In genomic region chr10:28177944-28178637, GRCh38 we compare ENCODE assay signal across 8 cellular contexts.
DNase-seq lines count a peak whose midpoint lies in the region; ATAC-seq and TF ChIP-seq lines count a peak whose summit lies in the region.

No MANE protein-coding gene starts in this region.

- H3K36me3 Mint-ChIP-seq in naive thymus-derived CD4-positive, alpha-beta T cell, result peaks cover 0 to 17% (median 5%) of the 10 kb centered on the region in 5 donors
- H3K36me3 Mint-ChIP-seq in Caco-2 (ENCODE audit: insufficient read depth, unreplicated experiment), result no peaks in the 10 kb centered on the region

- H3K9me3 Mint-ChIP-seq in naive thymus-derived CD4-positive, alpha-beta T cell, result no peaks in the 10 kb centered on the region
- H3K9me3 Mint-ChIP-seq in Caco-2 (ENCODE audit: unreplicated experiment), result no peaks in the 10 kb centered on the region

- POLR2A ChIA-PET in naive thymus-derived CD4-positive, alpha-beta T cell (lab: Charles Lee), result interaction anchor here (0.6 to 0.8 kb wide), 2 partner anchors 30 to 1081 kb away, joined by 3 to 5 read pairs; no protein-coding TSS in a partner anchor
- POLR2A ChIA-PET in Caco-2 (lab: Charles Lee), result no interaction called here
- POLR2A ChIA-PET in HEK293T (lab: Yijun Ruan, JAX), result no interaction called here

- peak; percentile 49 for ATAC-seq in HG03521 (IDR thresholded peaks at IDR 0.05; ENCODE audit: unreplicated experiment)
- ATAC-seq in naive thymus-derived CD4-positive, alpha-beta T cell, result peak; percentile 59

- peak overlapping the region; percentile 56 to 60 for H3K27ac ChIP-seq in ascending aorta
- H3K27ac ChIP-seq in naive thymus-derived CD4-positive, alpha-beta T cell (ENCODE audit: low read depth, low read length), result peak overlapping the region; percentile 54

- peaks cover 0 to 9% (median 0%) of the 10 kb centered on the region in 5 donors for H3K27me3 Mint-ChIP-seq in naive thymus-derived CD4-positive, alpha-beta T cell
- no peaks in the 10 kb centered on the region for H3K27me3 Mint-ChIP-seq in Caco-2 (ENCODE audit: insufficient read depth, unreplicated experiment)

- H3K36me3 ChIP-seq in ascending aorta, result no peaks in the 10 kb centered on the region
- no peaks in the 10 kb centered on the region for H3K36me3 ChIP-seq in naive thymus-derived CD4-positive, alpha-beta T cell (ENCODE audit: control insufficient read depth in 2 of 3, insufficient read depth in 3 of 3, low read length in 3 of 3)
- no peaks in the 10 kb centered on the region; the same call in 1 of the 2 replicates for H3K36me3 ChIP-seq in Caco-2 (ENCODE audit: control insufficient read depth, insufficient read depth, low read length)

- no peaks in the 10 kb centered on the region for H3K9me3 ChIP-seq in ascending aorta
- H3K9me3 ChIP-seq in naive thymus-derived CD4-positive, alpha-beta T cell (ENCODE audit: control insufficient read depth in 2 of 3, low read length in 3 of 3), result no peaks in the 10 kb centered on the region
- no peaks in the 10 kb centered on the region for H3K9me3 ChIP-seq in Caco-2

- no TSS peak for BruUV-seq in Caco-2 (replicated peaks; lab: Mats Ljungman, UMichigan)

- H3K4me3 ChIP-seq in ascending aorta (peak overlapping the region; percentile 41 to 53), Caco-2 (ENCODE audit: low read depth, low read length) (no peak overlapping the region)
- peak overlapping the region; percentile 55 for H3K4me3 ChIP-seq in naive thymus-derived CD4-positive, alpha-beta T cell (ENCODE audit: low read length)

- H3K27me3 ChIP-seq in ascending aorta (no peaks in the 10 kb centered on the region), Caco-2 (replicated peaks; ENCODE audit: control insufficient read depth, insufficient read depth, low read length) (no peaks in the 10 kb centered on the region)
- H3K27me3 ChIP-seq in naive thymus-derived CD4-positive, alpha-beta T cell (ENCODE audit: control insufficient read depth in 2 of 2, insufficient read depth in 2 of 2, low read length in 2 of 2), result no peaks in the 10 kb centered on the region

- H3K27ac Mint-ChIP-seq in naive thymus-derived CD4-positive, alpha-beta T cell, result peak overlapping the region; percentile 77 to 98 (median 92)
- H3K27ac Mint-ChIP-seq in Caco-2 (ENCODE audit: unreplicated experiment), result no peak overlapping the region

- peaks cover 17 to 81% (median 59%) of the 10 kb centered on the region in 7 donors for H3K4me1 Mint-ChIP-seq in naive thymus-derived CD4-positive, alpha-beta T cell
- H3K4me1 Mint-ChIP-seq in Caco-2 (ENCODE audit: low read depth, unreplicated experiment), result peaks cover 22% of the 10 kb centered on the region

- H3K4me3 Mint-ChIP-seq in naive thymus-derived CD4-positive, alpha-beta T cell, result peak overlapping the region; percentile 81 to 98 (median 87)
- H3K4me3 Mint-ChIP-seq in Caco-2 (ENCODE audit: unreplicated experiment), result no peak overlapping the region

- CTCF ChIA-PET in naive thymus-derived CD4-positive, alpha-beta T cell (lab: Charles Lee), result interaction anchor here (0.6 to 1.6 kb wide), 2 partner anchors 27 to 228 kb away, joined by 3 to 4 read pairs; no protein-coding TSS in a partner anchor
- CTCF ChIA-PET in Caco-2 (lab: Charles Lee) (interaction anchor here (0.6 to 0.7 kb wide), 2 partner anchors 125 to 618 kb away, joined by 3 read pairs; partner anchors contain the start of gene MPP7), HEK293T (lab: Yijun Ruan, JAX) (interaction anchor here (1.5 kb wide), 1 partner anchor 30 kb away, joined by 3 read pairs; no protein-coding TSS in a partner anchor)

- TF ChIP-seq CTCF in ascending aorta (IDR thresholded peaks at IDR 0.05) (no peak), Caco-2 (IDR thresholded peaks at IDR 0.05; ENCODE audit: insufficient read depth in 1 of 2, low read depth in 1 of 2, low read length in 1 of 2, severe bottlenecking in 1 of 2, unreplicated experiment in 1 of 2) (no peak)

- intact Hi-C loops in ascending aorta (cut with DNase I), result loop anchor here (2.0 to 10.0 kb wide), 6 partner anchors 63 to 619 kb away; no protein-coding TSS in a partner anchor
- intact Hi-C loops in naive thymus-derived CD4-positive, alpha-beta T cell (cut with micrococcal nuclease), result loop anchor here (1.0 to 5.0 kb wide), 9 partner anchors 125 to 676 kb away; partner anchors contain the start of genes MPP7 (in 2 of the 2), RAB18 (in 2 of the 2) and WAC (in 1 of the 2)
- intact Hi-C loops in Caco-2 (cut with micrococcal nuclease; ENCODE audit: unreplicated experiment), result loop anchor here (2.0 to 5.0 kb wide), 3 partner anchors 313 to 621 kb away; no protein-coding TSS in a partner anchor

- peaks cover 5 to 8% of the 10 kb centered on the region in 2 donors for H3K4me1 ChIP-seq in ascending aorta
- peaks cover 10 to 12% of the 10 kb centered on the region in 2 donors for H3K4me1 ChIP-seq in naive thymus-derived CD4-positive, alpha-beta T cell (ENCODE audit: control insufficient read depth in 2 of 2, insufficient read depth in 2 of 2, low read length in 2 of 2)
- 0 out of 2 replicates have a peak, but pooled peaks cover 7% of the 10 kb centered on the region for H3K4me1 ChIP-seq in Caco-2

- peak; percentile 31 for DNase-seq in activated T-cell treated with anti-CD3 and anti-CD28 coated beads, Interleukin-2, amount 50 U/mL, for 1 hour
- no peak for DNase-seq in activated T-cell treated with anti-CD3 and anti-CD28 coated beads for 4 hours
- no peak for DNase-seq in ascending aorta (ENCODE audit: low spot score in 2 of 2)
- peak in 6 of 9 donors; percentile 9 to 39 (median 23) for DNase-seq in naive thymus-derived CD4-positive, alpha-beta T cell
- no peak for DNase-seq in islet precursor cell
- DNase-seq in Caco-2, result no peak
- DNase-seq in HEK293T (ENCODE audit: extremely low spot score), result no peak

TF ChIP-seq in HEK293T, 16 proteins besides CTCF, POLR2A, EP300 and RAD21:
- TF ChIP-seq FOXM1 (IDR thresholded peaks at IDR 0.05; ENCODE audit: borderline replicate concordance) (no peak), TARDBP (IDR thresholded peaks at IDR 0.05) (no peak), SP1 (IDR thresholded peaks at IDR 0.05) (no peak), FOXA1 (IDR thresholded peaks at IDR 0.05) (no peak), SUZ12 (IDR thresholded peaks at IDR 0.05) (no peak), PKNOX1 (IDR thresholded peaks at IDR 0.05) (no peak), ARNT (IDR thresholded peaks at IDR 0.05) (no peak), FOXK2 (IDR thresholded peaks at IDR 0.05) (no peak), HDGF (IDR thresholded peaks at IDR 0.05; ENCODE audit: borderline replicate concordance) (no peak), ELF4 (IDR thresholded peaks at IDR 0.05) (no peak)

Comparison
In these comparisons a context has a peak if more than half of its experiments do, and no peak if none do; other contexts are left out.
1. DNase-seq: peak in activated T-cell treated with anti-CD3 and anti-CD28 coated beads, Interleukin-2, amount 50 U/mL, for 1 hour (single experiment) and naive thymus-derived CD4-positive, alpha-beta T cell (6 of 9); none in activated T-cell treated with anti-CD3 and anti-CD28 coated beads for 4 hours (single experiment), ascending aorta (0 of 2), islet precursor cell (single experiment), Caco-2 (0 of 2) and HEK293T (single experiment).